ENCODE assay signal across 20 cellular contexts in genomic region chr11:46286789-46287188, GRCh38. TPM values are rescaled to one million over a fixed set of nuclear protein-coding genes. Genes with fewer than 3 reads are reported as not detected.
"Had no signal": no experiment of that assay in that cellular context is flagged by ENCODE, and none has a peak within 500 bp of the region (broad histone marks: within the 10 kb centered on the region; RNA-seq: fewer than 3 reads in every experiment).

No MANE protein-coding gene starts in this region.

- DNase-seq: activated CD4-positive, alpha-beta T cell treated with anti-CD3 and anti-CD28 coated beads, Interleukin-2, amount 10 ng/mL, durations not matched to agents 7 days and 5 days; activated CD8-positive, alpha-beta memory T cell treated with anti-CD3 and anti-CD28 coated beads, Interleukin-2, amount 10 ng/mL, durations not matched to agents 7 days and 5 days; activated CD8-positive, alpha-beta T cell treated with anti-CD3 and anti-CD28 coated beads for 36 hours; activated effector memory CD4-positive, alpha-beta T cell treated with anti-CD3 and anti-CD28 coated beads, Interleukin-2, amount 50 U/mL, for 16 hours; activated naive CD4-positive, alpha-beta T cell treated with anti-CD3 and anti-CD28 coated beads, Interleukin-2, amount 10 ng/mL, durations not matched to agents 7 days and 5 days; activated T-cell treated with anti-CD3 and anti-CD28 coated beads for 4 hours; body of pancreas; effector CD8-positive, alpha-beta T cell; erythroblast; foreskin keratinocyte; kidney glomerular epithelial cell; left lung; naive thymus-derived CD8-positive, alpha-beta T cell; ovary; stimulated activated CD4-positive, alpha-beta T cell treated with anti-CD3 and anti-CD28 coated beads, Interleukin-4, amount 100 ng/mL, for 24 hours; stimulated activated naive CD4-positive, alpha-beta T cell treated with Interleukin-2 at 50 U/mL for 16 hours had no signal

- H3K27me3 ChIP-seq: body of pancreas, cardiac muscle cell, foreskin keratinocyte, ovary had no signal

- H3K27ac ChIP-seq: body of pancreas, cardiac muscle cell, foreskin keratinocyte, ovary, thoracic aorta, VCaP had no signal

- H3K4me1 ChIP-seq: foreskin keratinocyte had no signal

- H3K9me3 ChIP-seq: body of pancreas, left lung, ovary, prostate gland, thoracic aorta had no signal

- H3K4me3 ChIP-seq: body of pancreas, cardiac muscle cell, left lung, ovary, prostate gland, thoracic aorta had no signal

- H3K36me3 ChIP-seq: cardiac muscle cell, left lung, ovary, prostate gland, thoracic aorta had no signal

RNA-seq across cellular contexts. Expression of gene CREB3L1, which starts 9.3 kb away (rescaled TPM):
- polyA plus RNA-seq: naive thymus-derived CD8-positive, alpha-beta T cell had no signal
